ENCODE assay signal across 8 cellular contexts in the genomic region with DNA sequence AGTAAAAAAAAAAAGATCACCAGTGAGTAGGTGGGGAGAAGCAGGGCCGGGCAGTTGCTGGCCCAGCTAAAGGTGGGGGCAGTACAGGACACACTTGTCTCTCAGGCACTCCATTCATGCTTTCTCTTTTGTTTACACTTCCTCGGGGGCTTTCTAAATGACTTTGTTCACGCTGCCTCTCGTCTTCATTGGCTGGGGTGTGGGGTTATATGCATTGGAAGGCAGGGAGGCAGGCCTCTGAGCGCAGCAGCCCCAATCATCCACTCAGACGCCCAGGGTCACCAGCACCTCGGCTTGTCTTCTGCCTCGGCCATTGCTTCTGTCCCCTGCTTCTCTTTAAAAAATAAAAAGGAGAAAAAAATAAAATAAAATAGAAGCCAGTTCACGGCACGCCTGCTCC. TPM values are rescaled to one million over a fixed set of nuclear protein-coding genes. Genes with fewer than 3 reads are reported as not detected.
A peak's percentile ranks its signal among the peaks of the same experiment; 100 is the strongest.
DNase-seq lines count a peak whose midpoint lies in the region; ATAC-seq and TF ChIP-seq lines count a peak whose summit lies in the region.

No MANE protein-coding gene starts in this region.

- peak overlapping the region; percentile 53 for H3K9ac ChIP-seq in rectal smooth muscle tissue (ENCODE audit: low read length)

- H3K4me3 ChIP-seq in MG63 (peak overlapping the region; percentile 62), rectal smooth muscle tissue (ENCODE audit: low read length) (peak overlapping the region; percentile 74)

- peaks cover 14% of the 10 kb centered on the region for H3K4me1 ChIP-seq in rectal smooth muscle tissue (ENCODE audit: control insufficient read depth, insufficient read depth, low read length)

- no peaks in the 10 kb centered on the region for H3K9me3 Mint-ChIP-seq in Calu3 (ENCODE audit: low read depth, unreplicated experiment)
- H3K9me3 Mint-ChIP-seq in activated T-cell treated with anti-CD3 and anti-CD28 coated beads, Interleukin-2, amount 50 U/mL, for 4 hours = no peaks in the 10 kb centered on the region

- H3K27ac Mint-ChIP-seq in Calu3 (ENCODE audit: unreplicated experiment) = no peak overlapping the region

- intact Hi-C loops in Calu3 (cut with micrococcal nuclease; ENCODE audit: unreplicated experiment) = loop anchor here (2.0 kb wide), 1 partner anchor 403 kb away; a partner anchor contains a TSS

- DNase-seq in Calu3 (no peak), MG63 (no peak), globus pallidus (ENCODE audit: low spot score) (peak; percentile 61), NCI-H2196 treated with DMSO at 0.1 percent for 48 hours (lab: John Stamatoyannopoulos, UW; ENCODE audit: unreplicated experiment) (no peak)
- no peak for DNase-seq in activated T-cell treated with anti-CD3 and anti-CD28 coated beads, Interleukin-2, amount 50 U/mL, for 4 hours
- DNase-seq in effector CD8-positive, alpha-beta T cell (lab: John Stamatoyannopoulos, UW) = no peak

- H3K4me3 Mint-ChIP-seq in Calu3 (ENCODE audit: low read depth, unreplicated experiment) = peak overlapping the region; percentile 67
- H3K4me3 Mint-ChIP-seq in activated T-cell treated with anti-CD3 and anti-CD28 coated beads, Interleukin-2, amount 50 U/mL, for 4 hours = peak overlapping the region; percentile 83

- CTCF ChIA-PET in Calu3 (lab: Charles Lee) = interaction anchor here (0.7 to 2.5 kb wide), 4 partner anchors 19 to 272 kb away, joined by 3 to 47 read pairs (median 18); no protein-coding TSS in a partner anchor

- H3K36me3 Mint-ChIP-seq in Calu3 (ENCODE audit: insufficient read depth, unreplicated experiment) = peaks cover 40% of the 10 kb centered on the region
- no peaks in the 10 kb centered on the region for H3K36me3 Mint-ChIP-seq in activated T-cell treated with anti-CD3 and anti-CD28 coated beads, Interleukin-2, amount 50 U/mL, for 4 hours (ENCODE audit: insufficient read depth)

- H3K27me3 ChIP-seq in MG63 (no peaks in the 10 kb centered on the region), rectal smooth muscle tissue (ENCODE audit: control insufficient read depth, insufficient read depth, low read length) (no peaks in the 10 kb centered on the region)

- peak overlapping the region; percentile 93 for H3K27ac ChIP-seq in rectal smooth muscle tissue (ENCODE audit: low read depth, low read length)

- ATAC-seq in GM19467 (IDR thresholded peaks at IDR 0.05; ENCODE audit: unreplicated experiment) = peak; percentile 33
- peak; percentile 47 to 57 for ATAC-seq in activated T-cell treated with anti-CD3 and anti-CD28 coated beads, Interleukin-2, amount 50 U/mL, for 4 hours

- H3K36me3 ChIP-seq in MG63 (no peaks in the 10 kb centered on the region), rectal smooth muscle tissue (ENCODE audit: control insufficient read depth, insufficient read depth, low read length) (no peaks in the 10 kb centered on the region)

- H3K4me1 Mint-ChIP-seq in Calu3 (ENCODE audit: low read depth, unreplicated experiment) = peaks cover 16% of the 10 kb centered on the region
- peaks cover 39% of the 10 kb centered on the region for H3K4me1 Mint-ChIP-seq in activated T-cell treated with anti-CD3 and anti-CD28 coated beads, Interleukin-2, amount 50 U/mL, for 4 hours (ENCODE audit: low read depth)

- peaks cover 13% of the 10 kb centered on the region for H3K27me3 Mint-ChIP-seq in Calu3 (ENCODE audit: unreplicated experiment)
- H3K27me3 Mint-ChIP-seq in activated T-cell treated with anti-CD3 and anti-CD28 coated beads, Interleukin-2, amount 50 U/mL, for 4 hours (ENCODE audit: low read depth) = no peaks in the 10 kb centered on the region

- BruUV-seq in Calu3 (replicated peaks; lab: Mats Ljungman, UMichigan) = TSS peak; percentile 45

- TF ChIP-seq CTCF in Calu3 (IDR thresholded peaks at IDR 0.05; ENCODE audit: unreplicated experiment) = no peak

- H3K9me3 ChIP-seq in MG63 = no peaks in the 10 kb centered on the region

RNA-seq across cellular contexts. Expression of a gene that starts 0.4 kb away (rescaled TPM):
- 2.2 and 2.5 TPM in 2 replicates for total RNA-seq in Calu3 (2022)
- total RNA-seq in MG63 (2014; rRNA removed; shearing (Covaris generic); ENCODE audit: low replicate concordance) = 0.56 and 7.4 TPM in 2 replicates
- 1 to 10 TPM; 3.0 to 4.1 (median 4.1) TPM for total RNA-seq in activated T-cell treated with anti-CD3 and anti-CD28 coated beads, Interleukin-2, amount 50 U/mL, for 4 hours

RNA-seq across cellular contexts. Expression of a gene that starts 4.1 kb away (rescaled TPM):
- 37.8 and 37.9 TPM in 2 replicates for total RNA-seq in Calu3 (2022)
- total RNA-seq in MG63 (2014; rRNA removed; shearing (Covaris generic); ENCODE audit: low replicate concordance) = 12.2 and 54.9 TPM in 2 replicates
- total RNA-seq in activated T-cell treated with anti-CD3 and anti-CD28 coated beads, Interleukin-2, amount 50 U/mL, for 4 hours = 10 to 100 TPM; 11.6 to 13.1 (median 12.3) TPM
